ENCODE assay signal across 18 cellular contexts in the genomic region with DNA sequence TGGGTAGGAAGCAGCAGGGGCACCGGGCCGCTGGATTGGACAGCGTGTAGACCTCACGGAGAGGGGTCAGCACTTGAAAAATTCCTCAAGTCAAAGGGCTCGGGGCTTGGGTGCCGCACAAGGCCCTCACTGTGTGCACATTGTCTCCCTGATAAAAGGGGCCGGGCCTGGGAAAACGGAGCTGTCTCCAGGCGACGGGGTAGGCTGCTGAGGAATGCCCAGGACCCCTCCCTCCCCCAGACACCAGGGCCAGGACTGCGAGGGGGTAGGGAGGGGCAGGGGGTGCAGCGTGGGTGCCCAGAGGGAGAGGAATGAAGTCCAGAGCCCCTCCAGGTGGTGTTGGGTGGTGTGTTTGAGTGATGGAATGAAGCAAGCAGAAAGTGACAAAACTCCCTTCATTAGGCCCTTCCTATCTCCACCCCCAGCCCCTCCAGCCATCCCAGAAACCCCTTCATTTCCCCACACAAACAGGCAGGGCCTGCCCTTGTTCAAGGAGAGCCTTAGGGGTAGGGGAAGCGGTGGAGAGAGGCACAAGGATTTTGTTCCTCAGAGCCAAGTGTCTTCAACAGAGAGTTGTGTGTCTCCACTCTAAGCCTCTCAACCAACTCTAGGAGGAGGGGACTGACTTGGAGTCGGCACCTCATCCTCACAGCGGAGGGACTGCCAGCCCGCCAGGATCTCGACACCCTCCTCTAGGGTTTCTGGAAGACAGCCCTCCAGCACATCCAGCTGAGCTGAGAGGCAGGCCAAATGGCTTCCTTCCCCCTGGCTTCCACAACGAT.
DNase-seq lines count a peak whose midpoint lies in the region; ATAC-seq and TF ChIP-seq lines count a peak whose summit lies in the region.
"Had no signal": no experiment of that assay in that cellular context is flagged by ENCODE, and none has a peak within 500 bp of the region (broad histone marks: within the 10 kb centered on the region; RNA-seq: fewer than 3 reads in every experiment).

No MANE protein-coding gene starts in this region.

- H3K27ac ChIP-seq in neural progenitor cell (no peak overlapping the region), vagina (peak overlapping the region; percentile 49)

- CTCF ChIA-PET in MCF 10A (lab: Yijun Ruan, JAX) = interaction anchor here (0.5 to 8.5 kb wide), 5 partner anchors 7 to 466 kb away, joined by 3 to 123 read pairs (median 7); no protein-coding TSS in a partner anchor

- H3K36me3 Mint-ChIP-seq in MCF 10A (ENCODE audit: insufficient read depth, unreplicated experiment) (peaks cover 6% of the 10 kb centered on the region), neural progenitor cell (no peaks in the 10 kb centered on the region)
- H3K36me3 Mint-ChIP-seq: activated naive CD4-positive, alpha-beta T cell treated with anti-CD3 and anti-CD28 coated beads, Interleukin-2, amount 50 U/mL, for 24 hours had no signal

- no peak overlapping the region for H3K4me3 ChIP-seq in neural progenitor cell
- no peak overlapping the region for H3K4me3 ChIP-seq in vagina
- H3K4me3 ChIP-seq: spleen had no signal

- no peaks in the 10 kb centered on the region for H3K79me2 ChIP-seq in neural progenitor cell (ENCODE audit: low read depth)

- H3K9me3 ChIP-seq in neural progenitor cell (ENCODE audit: low read depth) (no peaks in the 10 kb centered on the region), vagina (no peaks in the 10 kb centered on the region)
- H3K9me3 ChIP-seq: spleen had no signal

- DNase-seq in MCF 10A (ENCODE audit: unreplicated experiment) (no peak), left cardiac atrium (no peak), neural progenitor cell (ENCODE audit: low spot score) (peak; percentile 64), vagina (ENCODE audit: extremely low spot score in 2 of 2) (no peak), NCI-H187 treated with DMSO at 0.1 percent for 48 hours (lab: John Stamatoyannopoulos, UW) (no peak), NK-92 (lab: John Stamatoyannopoulos, UW; ENCODE audit: unreplicated experiment) (no peak)
- DNase-seq: activated CD4-positive, alpha-beta T cell treated with anti-CD3 and anti-CD28 coated beads for 1 hour; activated CD8-positive, alpha-beta memory T cell treated with anti-CD3 and anti-CD28 coated beads, Interleukin-2, amount 50 U/mL, for 4 hours; foreskin melanocyte; NCI-H146; NCI-H446; SIG-M5; spleen; stimulated activated naive CD4-positive, alpha-beta T cell had no signal

- H3K27me3 ChIP-seq in neural progenitor cell = no peaks in the 10 kb centered on the region
- no peaks in the 10 kb centered on the region for H3K27me3 ChIP-seq in vagina
- H3K27me3 ChIP-seq: spleen had no signal

- H3K9me3 Mint-ChIP-seq in MCF 10A (ENCODE audit: unreplicated experiment) (no peaks in the 10 kb centered on the region), neural progenitor cell (peaks cover 2% of the 10 kb centered on the region)
- H3K9me3 Mint-ChIP-seq: activated naive CD4-positive, alpha-beta T cell treated with anti-CD3 and anti-CD28 coated beads, Interleukin-2, amount 50 U/mL, for 24 hours; T-helper 2 cell treated with Interferon-gamma antibody and Interleukin-4, amounts not matched to agents 5 μg/mL and 100 μg/mL, for 36 hours had no signal

- H3K4me1 ChIP-seq in neural progenitor cell (peaks cover 31% of the 10 kb centered on the region), vagina (peaks cover 48% of the 10 kb centered on the region)

- H3K4me2 ChIP-seq in neural progenitor cell = peak overlapping the region; percentile 40

- no peak for TF ChIP-seq POLR2A in vagina (IDR thresholded peaks at IDR 0.05)

- TF ChIP-seq CTCF in MCF 10A (IDR thresholded peaks at IDR 0.05; ENCODE audit: unreplicated experiment) = no peak
- TF ChIP-seq CTCF in neural progenitor cell (IDR thresholded peaks at IDR 0.05) = no peak
- no peak for TF ChIP-seq CTCF in vagina (IDR thresholded peaks at IDR 0.05)

- H3K27me3 Mint-ChIP-seq in MCF 10A (ENCODE audit: insufficient read depth, unreplicated experiment) (no peaks in the 10 kb centered on the region), neural progenitor cell (ENCODE audit: insufficient read depth, low read depth) (peaks cover 9% of the 10 kb centered on the region)

- POLR2A ChIA-PET in MCF 10A (lab: Yijun Ruan, JAX) = interaction anchor here (0.5 to 1.3 kb wide), 2 partner anchors 11 to 585 kb away, joined by 3 read pairs; no protein-coding TSS in a partner anchor

- ATAC-seq in left cardiac atrium (peak; percentile 18 to 60), HG02840 (IDR thresholded peaks at IDR 0.05; ENCODE audit: low FRiP score, unreplicated experiment) (no peak)

- H4K20me1 ChIP-seq in neural progenitor cell (ENCODE audit: low read depth) = no peaks in the 10 kb centered on the region

- intact Hi-C loops in MCF 10A (cut with micrococcal nuclease) = no loop called here
- intact Hi-C loops in left cardiac atrium (cut with DNase I) = no loop called here
- intact Hi-C loops in vagina (cut with DNase I) = loop anchor here (10.0 kb wide), 1 partner anchor 189 kb away; the partner anchor contains the start of gene TIMP3

- no TSS peak for BruUV-seq in MCF 10A (replicated peaks; lab: Mats Ljungman, UMichigan)

- no peak overlapping the region for H3K4me3 Mint-ChIP-seq in MCF 10A (ENCODE audit: unreplicated experiment)
- peak overlapping the region; percentile 30 for H3K4me3 Mint-ChIP-seq in neural progenitor cell
- H3K4me3 Mint-ChIP-seq: activated naive CD4-positive, alpha-beta T cell treated with anti-CD3 and anti-CD28 coated beads, Interleukin-2, amount 50 U/mL, for 24 hours; B cell; T-helper 2 cell treated with Interferon-gamma antibody and Interleukin-4, amounts not matched to agents 5 μg/mL and 100 μg/mL, for 36 hours had no signal

- peaks cover 14% of the 10 kb centered on the region for H3F3A ChIP-seq in neural progenitor cell (ENCODE audit: low read depth)

- H3K4me1 Mint-ChIP-seq in MCF 10A (ENCODE audit: insufficient read depth, unreplicated experiment) (peaks cover 60% of the 10 kb centered on the region), neural progenitor cell (peaks cover 46% of the 10 kb centered on the region)
- H3K4me1 Mint-ChIP-seq: activated naive CD4-positive, alpha-beta T cell treated with anti-CD3 and anti-CD28 coated beads, Interleukin-2, amount 50 U/mL, for 24 hours; B cell had no signal

- no peak overlapping the region for H3K9ac ChIP-seq in neural progenitor cell

- H3K36me3 ChIP-seq in neural progenitor cell (no peaks in the 10 kb centered on the region), vagina (no peaks in the 10 kb centered on the region)
- H3K36me3 ChIP-seq: spleen had no signal

- peak overlapping the region; percentile 11 for H2AFZ ChIP-seq in neural progenitor cell (replicated peaks)

- peak overlapping the region; percentile 53 for H3K27ac Mint-ChIP-seq in MCF 10A (ENCODE audit: low read depth, unreplicated experiment)
- H3K27ac Mint-ChIP-seq in neural progenitor cell = peak overlapping the region; percentile 97
- H3K27ac Mint-ChIP-seq: activated naive CD4-positive, alpha-beta T cell treated with anti-CD3 and anti-CD28 coated beads, Interleukin-2, amount 50 U/mL, for 24 hours; B cell; T-helper 2 cell treated with Interferon-gamma antibody and Interleukin-4, amounts not matched to agents 5 μg/mL and 100 μg/mL, for 36 hours had no signal
